Comparison of ENCODE assay signal across 10 cellular contexts in genomic region chr13:50410921-50411712, GRCh38.
DNase-seq lines count a peak whose midpoint lies in the region; TF ChIP-seq lines count a peak whose summit lies in the region.
"Had no signal": no experiment of that assay in that cellular context is flagged by ENCODE, and none has a peak within 500 bp of the region (broad histone marks: within the 10 kb centered on the region; RNA-seq: fewer than 3 reads in every experiment).

No MANE protein-coding gene starts in this region.

- intact Hi-C loops in activated T-helper 2 cell treated with anti-CD3 and anti-CD28 coated beads, Interferon-gamma antibody, Interleukin-2, Interleukin-4, amounts not matched to agents 10 μg/mL and 5 μg/mL and 100 μg/mL, durations not matched to agents 14 hours and 24 hours and 36 hours (cut with micrococcal nuclease) = no loop called here

- peaks cover 10% of the 10 kb centered on the region for H3K36me3 Mint-ChIP-seq in mesothelial cell of epicardium
- H3K36me3 Mint-ChIP-seq in activated T-helper 2 cell treated with anti-CD3 and anti-CD28 coated beads, Interferon-gamma antibody, Interleukin-2, Interleukin-4, amounts not matched to agents 10 μg/mL and 5 μg/mL and 100 μg/mL, durations not matched to agents 14 hours and 24 hours and 36 hours (ENCODE audit: low read depth) = no peaks in the 10 kb centered on the region

- no peaks in the 10 kb centered on the region for H3K27me3 Mint-ChIP-seq in mesothelial cell of epicardium (ENCODE audit: low read depth)
- peaks cover 44% of the 10 kb centered on the region for H3K27me3 Mint-ChIP-seq in activated T-helper 2 cell treated with anti-CD3 and anti-CD28 coated beads, Interferon-gamma antibody, Interleukin-2, Interleukin-4, amounts not matched to agents 10 μg/mL and 5 μg/mL and 100 μg/mL, durations not matched to agents 14 hours and 24 hours and 36 hours (ENCODE audit: low read depth)

- DNase-seq in COLO829 (ENCODE audit: low spot score) = peak; percentile 90
- peak; percentile 98 for DNase-seq in M059J (ENCODE audit: low read depth)
- DNase-seq in dedifferentiated amniotic fluid mesenchymal stem cell (ENCODE audit: extremely low spot score) = peak; percentile 39
- DNase-seq in mesothelial cell of epicardium (ENCODE audit: low spot score in 2 of 2, unreplicated experiment in 2 of 2) = no peak
- no peak for DNase-seq in CD1c-positive myeloid dendritic cell (ENCODE audit: extremely low spot score)
- no peak for DNase-seq in activated T-helper 2 cell treated with anti-CD3 and anti-CD28 coated beads, Interferon-gamma antibody, Interleukin-2, Interleukin-4, amounts not matched to agents 10 μg/mL and 5 μg/mL and 100 μg/mL, durations not matched to agents 14 hours and 24 hours and 36 hours (ENCODE audit: low spot score)
- DNase-seq in NCI-H2171 (lab: John Stamatoyannopoulos, UW) = no peak
- no peak for DNase-seq in NCI-H2196 (lab: John Stamatoyannopoulos, UW; ENCODE audit: unreplicated experiment)
- DNase-seq: hippocampal formation, NCI-H345 had no signal

- no peak for TF ChIP-seq CTCF in mesothelial cell of epicardium (IDR thresholded peaks at IDR 0.05; ENCODE audit: unreplicated experiment)

- H3K4me1 Mint-ChIP-seq in mesothelial cell of epicardium = peaks cover 23% of the 10 kb centered on the region
- peaks cover 3% of the 10 kb centered on the region for H3K4me1 Mint-ChIP-seq in activated T-helper 2 cell treated with anti-CD3 and anti-CD28 coated beads, Interferon-gamma antibody, Interleukin-2, Interleukin-4, amounts not matched to agents 10 μg/mL and 5 μg/mL and 100 μg/mL, durations not matched to agents 14 hours and 24 hours and 36 hours (ENCODE audit: low read depth)

- no peak overlapping the region for H3K4me3 Mint-ChIP-seq in mesothelial cell of epicardium
- no peak overlapping the region for H3K4me3 Mint-ChIP-seq in activated T-helper 2 cell treated with anti-CD3 and anti-CD28 coated beads, Interferon-gamma antibody, Interleukin-2, Interleukin-4, amounts not matched to agents 10 μg/mL and 5 μg/mL and 100 μg/mL, durations not matched to agents 14 hours and 24 hours and 36 hours (ENCODE audit: low read depth)

- H3K27ac Mint-ChIP-seq in mesothelial cell of epicardium = peak overlapping the region; percentile 15
- H3K27ac Mint-ChIP-seq in activated T-helper 2 cell treated with anti-CD3 and anti-CD28 coated beads, Interferon-gamma antibody, Interleukin-2, Interleukin-4, amounts not matched to agents 10 μg/mL and 5 μg/mL and 100 μg/mL, durations not matched to agents 14 hours and 24 hours and 36 hours = no peak overlapping the region

- peaks cover 12% of the 10 kb centered on the region for H3K9me3 Mint-ChIP-seq in mesothelial cell of epicardium
- H3K9me3 Mint-ChIP-seq in activated T-helper 2 cell treated with anti-CD3 and anti-CD28 coated beads, Interferon-gamma antibody, Interleukin-2, Interleukin-4, amounts not matched to agents 10 μg/mL and 5 μg/mL and 100 μg/mL, durations not matched to agents 14 hours and 24 hours and 36 hours = peaks cover 6% of the 10 kb centered on the region

Comparison
In these comparisons a context has a peak if more than half of its experiments do, and no peak if none do; other contexts are left out.
1. DNase-seq: peak in COLO829 (single experiment), M059J (single experiment) and dedifferentiated amniotic fluid mesenchymal stem cell (single experiment); none in mesothelial cell of epicardium (0 of 2), CD1c-positive myeloid dendritic cell (single experiment), activated T-helper 2 cell treated with anti-CD3 and anti-CD28 coated beads, Interferon-gamma antibody, Interleukin-2, Interleukin-4, amounts not matched to agents 10 μg/mL and 5 μg/mL and 100 μg/mL, durations not matched to agents 14 hours and 24 hours and 36 hours (single experiment), NCI-H2171 (single experiment) and NCI-H2196 (single experiment).